Comparison of ENCODE assay signal across 1 cellular context in genomic region chr18:5294618-5295230, GRCh38.
TF ChIP-seq lines count a peak whose summit lies in the region.

No MANE protein-coding gene starts in this region.

TF ChIP-seq in K562, 482 proteins besides CTCF, POLR2A, EP300 and RAD21 (continued from another document and continues in another):
- TF ChIP-seq FOXP4 (CRISPR knock-in tag; IDR thresholded peaks at IDR 0.05; ENCODE audit: borderline replicate concordance), result no peak
- no peak for TF ChIP-seq U2AF2 (optimal IDR thresholded peaks at IDR 0.05; ENCODE audit: low read depth, low read length)
- 0 out of 2 replicates have a peak, but pooled peaks have one; percentile 10 for TF ChIP-seq TEAD4 (IDR thresholded peaks at IDR 0.05; ENCODE audit: low read length)
- TF ChIP-seq TEAD4 (CRISPR knock-in tag; IDR thresholded peaks at IDR 0.05; ENCODE audit: borderline replicate concordance), result no peak
- no peak for TF ChIP-seq JUND (IDR thresholded peaks at IDR 0.05; ENCODE audit: borderline replicate concordance, low read depth, low read length)
- TF ChIP-seq JUND (tag; IDR thresholded peaks at IDR 0.05; ENCODE audit: borderline replicate concordance, low read depth, low read length), result no peak
- TF ChIP-seq KLF6 (CRISPR knock-in tag; IDR thresholded peaks at IDR 0.05; ENCODE audit: borderline replicate concordance), result no peak
- TF ChIP-seq TSC22D4 (tag; IDR thresholded peaks at IDR 0.05), result no peak
- TF ChIP-seq MLLT1 (IDR thresholded peaks at IDR 0.05), result 0 out of 4 replicates have a peak, but pooled peaks of 1 of the 2 experiments have one; percentile 17
- TF ChIP-seq NFRKB (IDR thresholded peaks at IDR 0.05; ENCODE audit: low read depth), result peak; percentile 65; the same call in 1 of the 2 replicates
- no peak for TF ChIP-seq ZNF75A (CRISPR knock-in tag; IDR thresholded peaks at IDR 0.05)
- TF ChIP-seq HBP1 (CRISPR knock-in tag; IDR thresholded peaks at IDR 0.05), result 0 out of 2 replicates have a peak, but pooled peaks have one; percentile 24
- no peak for TF ChIP-seq MECOM (CRISPR knock-in tag; IDR thresholded peaks at IDR 0.05)
- TF ChIP-seq ZNF584 (CRISPR knock-in tag; IDR thresholded peaks at IDR 0.05; ENCODE audit: low read depth), result no peak
- 0 out of 2 replicates have a peak, but pooled peaks have one; percentile 42 for TF ChIP-seq ZNF324 (CRISPR knock-in tag; IDR thresholded peaks at IDR 0.05)
- TF ChIP-seq, protein P1, sequence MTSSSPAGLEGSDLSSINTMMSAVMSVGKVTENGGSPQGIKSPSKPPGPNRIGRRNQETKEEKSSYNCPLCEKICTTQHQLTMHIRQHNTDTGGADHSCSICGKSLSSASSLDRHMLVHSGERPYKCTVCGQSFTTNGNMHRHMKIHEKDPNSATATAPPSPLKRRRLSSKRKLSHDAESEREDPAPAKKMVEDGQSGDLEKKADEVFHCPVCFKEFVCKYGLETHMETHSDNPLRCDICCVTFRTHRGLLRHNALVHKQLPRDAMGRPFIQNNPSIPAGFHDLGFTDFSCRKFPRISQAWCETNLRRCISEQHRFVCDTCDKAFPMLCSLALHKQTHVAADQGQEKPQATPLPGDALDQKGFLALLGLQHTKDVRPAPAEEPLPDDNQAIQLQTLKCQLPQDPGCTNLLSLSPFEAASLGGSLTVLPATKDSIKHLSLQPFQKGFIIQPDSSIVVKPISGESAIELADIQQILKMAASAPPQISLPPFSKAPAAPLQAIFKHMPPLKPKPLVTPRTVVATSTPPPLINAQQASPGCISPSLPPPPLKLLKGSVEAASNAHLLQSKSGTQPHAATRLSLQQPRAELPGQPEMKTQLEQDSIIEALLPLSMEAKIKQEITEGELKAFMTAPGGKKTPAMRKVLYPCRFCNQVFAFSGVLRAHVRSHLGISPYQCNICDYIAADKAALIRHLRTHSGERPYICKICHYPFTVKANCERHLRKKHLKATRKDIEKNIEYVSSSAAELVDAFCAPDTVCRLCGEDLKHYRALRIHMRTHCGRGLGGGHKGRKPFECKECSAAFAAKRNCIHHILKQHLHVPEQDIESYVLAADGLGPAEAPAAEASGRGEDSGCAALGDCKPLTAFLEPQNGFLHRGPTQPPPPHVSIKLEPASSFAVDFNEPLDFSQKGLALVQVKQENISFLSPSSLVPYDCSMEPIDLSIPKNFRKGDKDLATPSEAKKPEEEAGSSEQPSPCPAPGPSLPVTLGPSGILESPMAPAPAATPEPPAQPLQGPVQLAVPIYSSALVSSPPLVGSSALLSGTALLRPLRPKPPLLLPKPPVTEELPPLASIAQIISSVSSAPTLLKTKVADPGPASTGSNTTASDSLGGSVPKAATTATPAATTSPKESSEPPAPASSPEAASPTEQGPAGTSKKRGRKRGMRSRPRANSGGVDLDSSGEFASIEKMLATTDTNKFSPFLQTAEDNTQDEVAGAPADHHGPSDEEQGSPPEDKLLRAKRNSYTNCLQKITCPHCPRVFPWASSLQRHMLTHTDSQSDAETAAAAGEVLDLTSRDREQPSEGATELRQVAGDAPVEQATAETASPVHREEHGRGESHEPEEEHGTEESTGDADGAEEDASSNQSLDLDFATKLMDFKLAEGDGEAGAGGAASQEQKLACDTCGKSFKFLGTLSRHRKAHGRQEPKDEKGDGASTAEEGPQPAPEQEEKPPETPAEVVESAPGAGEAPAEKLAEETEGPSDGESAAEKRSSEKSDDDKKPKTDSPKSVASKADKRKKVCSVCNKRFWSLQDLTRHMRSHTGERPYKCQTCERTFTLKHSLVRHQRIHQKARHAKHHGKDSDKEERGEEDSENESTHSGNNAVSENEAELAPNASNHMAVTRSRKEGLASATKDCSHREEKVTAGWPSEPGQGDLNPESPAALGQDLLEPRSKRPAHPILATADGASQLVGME (CRISPR knock-in tag; IDR thresholded peaks at IDR 0.05), result 0 out of 2 replicates have a peak, but pooled peaks have one; percentile 71
- no peak for TF ChIP-seq RBM25 (IDR thresholded peaks at IDR 0.05; ENCODE audit: low read depth, low read length, severe bottlenecking)
- TF ChIP-seq, protein P2, sequence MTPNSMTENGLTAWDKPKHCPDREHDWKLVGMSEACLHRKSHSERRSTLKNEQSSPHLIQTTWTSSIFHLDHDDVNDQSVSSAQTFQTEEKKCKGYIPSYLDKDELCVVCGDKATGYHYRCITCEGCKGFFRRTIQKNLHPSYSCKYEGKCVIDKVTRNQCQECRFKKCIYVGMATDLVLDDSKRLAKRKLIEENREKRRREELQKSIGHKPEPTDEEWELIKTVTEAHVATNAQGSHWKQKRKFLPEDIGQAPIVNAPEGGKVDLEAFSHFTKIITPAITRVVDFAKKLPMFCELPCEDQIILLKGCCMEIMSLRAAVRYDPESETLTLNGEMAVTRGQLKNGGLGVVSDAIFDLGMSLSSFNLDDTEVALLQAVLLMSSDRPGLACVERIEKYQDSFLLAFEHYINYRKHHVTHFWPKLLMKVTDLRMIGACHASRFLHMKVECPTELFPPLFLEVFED (CRISPR knock-in tag; conservative IDR thresholded peaks at IDR 0.05), result no peak
- peak; percentile 14; the same call in 1 of the 2 replicates for TF ChIP-seq CXXC5 (CRISPR knock-in tag; IDR thresholded peaks at IDR 0.05)
- no peak for TF ChIP-seq HLTF (IDR thresholded peaks at IDR 0.05)
- TF ChIP-seq PRPF4 (IDR thresholded peaks at IDR 0.05; ENCODE audit: insufficient read depth, low read depth, low read length, poor library complexity, severe bottlenecking), result no peak
- no peak for TF ChIP-seq PPARD (CRISPR knock-in tag; IDR thresholded peaks at IDR 0.05)
- TF ChIP-seq, protein P3, sequence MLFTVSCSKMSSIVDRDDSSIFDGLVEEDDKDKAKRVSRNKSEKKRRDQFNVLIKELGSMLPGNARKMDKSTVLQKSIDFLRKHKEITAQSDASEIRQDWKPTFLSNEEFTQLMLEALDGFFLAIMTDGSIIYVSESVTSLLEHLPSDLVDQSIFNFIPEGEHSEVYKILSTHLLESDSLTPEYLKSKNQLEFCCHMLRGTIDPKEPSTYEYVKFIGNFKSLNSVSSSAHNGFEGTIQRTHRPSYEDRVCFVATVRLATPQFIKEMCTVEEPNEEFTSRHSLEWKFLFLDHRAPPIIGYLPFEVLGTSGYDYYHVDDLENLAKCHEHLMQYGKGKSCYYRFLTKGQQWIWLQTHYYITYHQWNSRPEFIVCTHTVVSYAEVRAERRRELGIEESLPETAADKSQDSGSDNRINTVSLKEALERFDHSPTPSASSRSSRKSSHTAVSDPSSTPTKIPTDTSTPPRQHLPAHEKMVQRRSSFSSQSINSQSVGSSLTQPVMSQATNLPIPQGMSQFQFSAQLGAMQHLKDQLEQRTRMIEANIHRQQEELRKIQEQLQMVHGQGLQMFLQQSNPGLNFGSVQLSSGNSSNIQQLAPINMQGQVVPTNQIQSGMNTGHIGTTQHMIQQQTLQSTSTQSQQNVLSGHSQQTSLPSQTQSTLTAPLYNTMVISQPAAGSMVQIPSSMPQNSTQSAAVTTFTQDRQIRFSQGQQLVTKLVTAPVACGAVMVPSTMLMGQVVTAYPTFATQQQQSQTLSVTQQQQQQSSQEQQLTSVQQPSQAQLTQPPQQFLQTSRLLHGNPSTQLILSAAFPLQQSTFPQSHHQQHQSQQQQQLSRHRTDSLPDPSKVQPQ (CRISPR knock-in tag; IDR thresholded peaks at IDR 0.05; ENCODE audit: borderline replicate concordance), result peak; percentile 9; the same call in 1 of the 2 replicates
- TF ChIP-seq ZNF589 (CRISPR knock-in tag; IDR thresholded peaks at IDR 0.05; ENCODE audit: low read depth), result no peak
- TF ChIP-seq YY1 (IDR thresholded peaks at IDR 0.05; ENCODE audit: borderline replicate concordance in 1 of 3, control insufficient read depth in 1 of 3, extremely low read depth in 1 of 3, insufficient read depth in 3 of 3, insufficient read length in 1 of 3, insufficient replicate concordance in 2 of 3, low read depth in 1 of 3, low read length in 2 of 3), result peak in 2 of 3 experiments; percentile 76 to 90
- TF ChIP-seq FOXA3 (CRISPR knock-in tag; conservative IDR thresholded peaks at IDR 0.05 in 1 of 2, IDR thresholded peaks at IDR 0.05 in 1 of 2), result no peak
- TF ChIP-seq, protein P4, sequence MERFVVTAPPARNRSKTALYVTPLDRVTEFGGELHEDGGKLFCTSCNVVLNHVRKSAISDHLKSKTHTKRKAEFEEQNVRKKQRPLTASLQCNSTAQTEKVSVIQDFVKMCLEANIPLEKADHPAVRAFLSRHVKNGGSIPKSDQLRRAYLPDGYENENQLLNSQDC (CRISPR knock-in tag; IDR thresholded peaks at IDR 0.05), result no peak
- no peak for TF ChIP-seq MIER1 (IDR thresholded peaks at IDR 0.05; ENCODE audit: low read depth)
- TF ChIP-seq, protein P5, sequence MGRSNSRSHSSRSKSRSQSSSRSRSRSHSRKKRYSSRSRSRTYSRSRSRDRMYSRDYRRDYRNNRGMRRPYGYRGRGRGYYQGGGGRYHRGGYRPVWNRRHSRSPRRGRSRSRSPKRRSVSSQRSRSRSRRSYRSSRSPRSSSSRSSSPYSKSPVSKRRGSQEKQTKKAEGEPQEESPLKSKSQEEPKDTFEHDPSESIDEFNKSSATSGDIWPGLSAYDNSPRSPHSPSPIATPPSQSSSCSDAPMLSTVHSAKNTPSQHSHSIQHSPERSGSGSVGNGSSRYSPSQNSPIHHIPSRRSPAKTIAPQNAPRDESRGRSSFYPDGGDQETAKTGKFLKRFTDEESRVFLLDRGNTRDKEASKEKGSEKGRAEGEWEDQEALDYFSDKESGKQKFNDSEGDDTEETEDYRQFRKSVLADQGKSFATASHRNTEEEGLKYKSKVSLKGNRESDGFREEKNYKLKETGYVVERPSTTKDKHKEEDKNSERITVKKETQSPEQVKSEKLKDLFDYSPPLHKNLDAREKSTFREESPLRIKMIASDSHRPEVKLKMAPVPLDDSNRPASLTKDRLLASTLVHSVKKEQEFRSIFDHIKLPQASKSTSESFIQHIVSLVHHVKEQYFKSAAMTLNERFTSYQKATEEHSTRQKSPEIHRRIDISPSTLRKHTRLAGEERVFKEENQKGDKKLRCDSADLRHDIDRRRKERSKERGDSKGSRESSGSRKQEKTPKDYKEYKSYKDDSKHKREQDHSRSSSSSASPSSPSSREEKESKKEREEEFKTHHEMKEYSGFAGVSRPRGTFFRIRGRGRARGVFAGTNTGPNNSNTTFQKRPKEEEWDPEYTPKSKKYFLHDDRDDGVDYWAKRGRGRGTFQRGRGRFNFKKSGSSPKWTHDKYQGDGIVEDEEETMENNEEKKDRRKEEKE (IDR thresholded peaks at IDR 0.05; ENCODE audit: borderline replicate concordance in 1 of 2, control insufficient read depth in 1 of 2, low read depth in 2 of 2, low read length in 1 of 2), result no peak
- no peak for TF ChIP-seq ZNF280B (CRISPR knock-in tag; IDR thresholded peaks at IDR 0.05)
- TF ChIP-seq, protein P6, sequence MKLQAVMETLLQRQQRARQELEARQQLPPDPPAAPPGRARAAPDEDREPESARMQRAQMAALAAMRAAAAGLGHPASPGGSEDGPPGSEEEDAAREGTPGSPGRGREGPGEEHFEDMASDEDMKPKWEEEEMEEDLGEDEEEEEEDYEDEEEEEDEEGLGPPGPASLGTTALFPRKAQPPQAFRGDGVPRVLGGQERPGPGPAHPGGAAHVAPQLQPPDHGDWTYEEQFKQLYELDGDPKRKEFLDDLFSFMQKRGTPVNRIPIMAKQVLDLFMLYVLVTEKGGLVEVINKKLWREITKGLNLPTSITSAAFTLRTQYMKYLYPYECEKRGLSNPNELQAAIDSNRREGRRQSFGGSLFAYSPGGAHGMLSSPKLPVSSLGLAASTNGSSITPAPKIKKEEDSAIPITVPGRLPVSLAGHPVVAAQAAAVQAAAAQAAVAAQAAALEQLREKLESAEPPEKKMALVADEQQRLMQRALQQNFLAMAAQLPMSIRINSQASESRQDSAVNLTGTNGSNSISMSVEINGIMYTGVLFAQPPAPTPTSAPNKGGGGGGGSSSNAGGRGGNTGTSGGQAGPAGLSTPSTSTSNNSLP (IDR thresholded peaks at IDR 0.05; ENCODE audit: borderline replicate concordance, low read depth, low read length), result no peak
- no peak for TF ChIP-seq ZNF347 (CRISPR knock-in tag; IDR thresholded peaks at IDR 0.05; ENCODE audit: low read depth)
- TF ChIP-seq DIDO1 (tag; IDR thresholded peaks at IDR 0.05; ENCODE audit: low read depth), result no peak
